Comparison of ENCODE assay signal across 18 cellular contexts in the genomic region with DNA sequence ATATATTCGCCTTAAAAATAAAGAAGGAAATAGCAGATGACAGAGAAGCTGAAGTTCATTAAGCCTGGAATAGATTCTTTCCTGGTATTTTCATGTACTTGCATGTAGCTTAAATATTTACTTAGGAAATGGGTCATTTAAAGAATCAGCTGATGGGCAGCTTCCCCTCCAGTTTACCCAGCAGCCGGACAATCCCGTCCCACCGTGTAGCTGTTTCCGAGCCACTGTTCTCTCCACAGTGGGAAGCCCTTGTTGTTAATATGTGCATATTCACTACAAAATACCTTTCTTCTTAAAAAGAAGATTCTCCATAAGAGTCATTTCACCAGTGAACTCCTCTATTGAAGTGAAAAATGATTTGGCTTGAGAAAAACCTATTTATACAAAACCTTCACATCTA.
DNase-seq lines count a peak whose midpoint lies in the region; FAIRE-seq and TF ChIP-seq lines count a peak whose summit lies in the region.
"Had no signal": no experiment of that assay in that cellular context is flagged by ENCODE, and none has a peak within 500 bp of the region (broad histone marks: within the 10 kb centered on the region; RNA-seq: fewer than 3 reads in every experiment).

No MANE protein-coding gene starts in this region.

- BruUV-seq in endothelial cell of umbilical vein (replicated peaks; lab: Mats Ljungman, UMichigan): no TSS peak

- H3K9ac ChIP-seq in endothelial cell of umbilical vein (replicated peaks; ENCODE audit: extremely low read depth, insufficient read depth, low read length) (no peak overlapping the region), mesendoderm (ENCODE audit: low read length) (no peak overlapping the region)

- WGBS in mesendoderm (ENCODE audit: extremely low coverage, insufficient coverage, low lambda C conversion rate): no CpG with 5 or more reads among the region's 5 CpGs

- POLR2A ChIA-PET in endothelial cell of umbilical vein (lab: Charles Lee): no interaction called here

- no peak overlapping the region for H2AFZ ChIP-seq in endothelial cell of umbilical vein (ENCODE audit: low read depth, low read length)

- CTCF ChIA-PET in endothelial cell of umbilical vein (lab: Charles Lee): interaction anchor here (0.6 to 13.7 kb wide), 28 partner anchors 11 to 1088 kb away, joined by 3 to 707 read pairs (median 6); a partner anchor contains a TSS

- H3K18ac ChIP-seq in mesendoderm (ENCODE audit: low read length): no peak overlapping the region

- H3K4me2 ChIP-seq in endothelial cell of umbilical vein (ENCODE audit: insufficient read depth, low read length): no peak overlapping the region
- no peak overlapping the region for H3K4me2 ChIP-seq in mesendoderm (ENCODE audit: low read length)

- no peaks in the 10 kb centered on the region for H3K27me3 ChIP-seq in endothelial cell of umbilical vein (ENCODE audit: control insufficient read depth in 2 of 2, insufficient read depth in 2 of 2, low read length in 2 of 2)
- H3K27me3 ChIP-seq in mesendoderm (ENCODE audit: insufficient read depth, low read length, poor library complexity): no peaks in the 10 kb centered on the region
- H3K27me3 ChIP-seq: MG63 had no signal

- dilution Hi-C loops in endothelial cell of umbilical vein (cut with MboI; ENCODE audit: extremely low pct_ligation_motif_present, low sequenced_read_pairs): loop anchor here (25.0 kb wide), 1 partner anchor 468 kb away; no protein-coding TSS in a partner anchor

- no peak overlapping the region for H2BK15ac ChIP-seq in mesendoderm (replicated peaks; ENCODE audit: low read depth)

- H3K4me1 ChIP-seq in endothelial cell of umbilical vein (ENCODE audit: control insufficient read depth, extremely low read depth, insufficient read depth, low read length) (no peaks in the 10 kb centered on the region), mesendoderm (ENCODE audit: control insufficient read depth, low read depth, low read length) (peaks cover 2% of the 10 kb centered on the region)

- no peak for FAIRE-seq in endothelial cell of umbilical vein (lab: Jason Lieb, UNC)
- FAIRE-seq: astrocyte, keratinocyte had no signal

- no peak overlapping the region for H4K5ac ChIP-seq in mesendoderm (ENCODE audit: low read length)

- no peak overlapping the region for H3K4ac ChIP-seq in mesendoderm (ENCODE audit: low read depth, low read length)

- no peaks in the 10 kb centered on the region for H4K20me1 ChIP-seq in endothelial cell of umbilical vein (replicated peaks; ENCODE audit: control insufficient read depth, extremely low read depth, insufficient read depth, low read length)

- no peak overlapping the region for H2BK5ac ChIP-seq in mesendoderm (ENCODE audit: low read length)

- no peak overlapping the region for H4K8ac ChIP-seq in mesendoderm (ENCODE audit: low read depth, low read length)

- H2AK5ac ChIP-seq in mesendoderm (ENCODE audit: low read length): no peak overlapping the region

- H3K23ac ChIP-seq in mesendoderm (ENCODE audit: low read length): no peak overlapping the region

- H3K36me3 ChIP-seq in endothelial cell of umbilical vein (ENCODE audit: control insufficient read depth in 2 of 2, extremely low read depth in 1 of 2, insufficient read depth in 2 of 2, low read length in 2 of 2): no peaks in the 10 kb centered on the region
- H3K36me3 ChIP-seq in mesendoderm (ENCODE audit: control insufficient read depth, insufficient read depth, low read length): no peaks in the 10 kb centered on the region
- H3K36me3 ChIP-seq: MG63 had no signal

- no peaks in the 10 kb centered on the region for H3K79me1 ChIP-seq in mesendoderm (ENCODE audit: low read length)

- H3K4me3 ChIP-seq in endothelial cell of umbilical vein (replicated peaks in 1 of 3; ENCODE audit: insufficient read depth in 1 of 3, low read depth in 1 of 3, low read length in 3 of 3) (no peak overlapping the region), mesendoderm (ENCODE audit: low read length) (no peak overlapping the region)
- H3K4me3 ChIP-seq: MG63 had no signal

- no peaks in the 10 kb centered on the region for H3K9me3 ChIP-seq in endothelial cell of umbilical vein (replicated peaks; ENCODE audit: control insufficient read depth, insufficient read depth, low read length)
- H3K9me3 ChIP-seq: MG63 had no signal

- intact Hi-C loops in endothelial cell of umbilical vein (cut with micrococcal nuclease): loop anchor here (2.0 to 5.0 kb wide), 3 partner anchors 137 to 1087 kb away; a partner anchor contains a TSS

- no peak overlapping the region for H3K56ac ChIP-seq in mesendoderm (ENCODE audit: low read length)

- no peak for TF ChIP-seq CTCF in endothelial cell of umbilical vein (IDR thresholded peaks at IDR 0.05; ENCODE audit: extremely low read depth in 1 of 2, insufficient read depth in 1 of 2, low read depth in 1 of 2, low read length in 2 of 2)

- no peak overlapping the region for H2BK120ac ChIP-seq in mesendoderm (ENCODE audit: low read depth, low read length)

- H3K79me2 ChIP-seq in endothelial cell of umbilical vein (ENCODE audit: control insufficient read depth, insufficient read depth, low read length) (no peaks in the 10 kb centered on the region), mesendoderm (ENCODE audit: control insufficient read depth, insufficient read depth, low read length) (no peaks in the 10 kb centered on the region)

- no peaks in the 10 kb centered on the region for H3K9me1 ChIP-seq in endothelial cell of umbilical vein (replicated peaks; ENCODE audit: control insufficient read depth, extremely low read depth, insufficient read depth, low read length)

- TF ChIP-seq POLR2A in endothelial cell of umbilical vein (IDR thresholded peaks at IDR 0.05; ENCODE audit: low read depth, low read length): no peak

- DNase-seq in NCI-H82 (lab: John Stamatoyannopoulos, UW): peak; percentile 41
- no peak for DNase-seq in NCI-H82 treated with DMSO at 0.1 percent for 48 hours (lab: John Stamatoyannopoulos, UW; ENCODE audit: unreplicated experiment)
- peak; percentile 17 for DNase-seq in endothelial cell of umbilical vein (ENCODE audit: low read depth, low spot score)
- DNase-seq in mesendoderm: peak; percentile 17
- DNase-seq in NCI-H1436 treated with DMSO at 0.1 percent for 48 hours (lab: John Stamatoyannopoulos, UW): no peak
- no peak for DNase-seq in KG1 (lab: John Stamatoyannopoulos, UW)
- DNase-seq in CD1c-positive myeloid dendritic cell (ENCODE audit: extremely low spot score): no peak
- no peak for DNase-seq in putamen (ENCODE audit: low spot score)
- DNase-seq: activated CD4-positive, alpha-beta T cell treated with anti-CD3 and anti-CD28 coated beads, Interleukin-2, amount 50 U/mL, for 1 hour; foreskin fibroblast; MG63; NCI-H187 treated with DMSO at 0.1 percent for 48 hours; stimulated activated CD4-positive, alpha-beta T cell treated with anti-CD3 and anti-CD28 coated beads, Interleukin-4, amount 100 ng/mL, for 4 hours; stimulated activated naive CD8-positive, alpha-beta T cell treated with anti-CD3 and anti-CD28 coated beads, Interleukin-15, Interleukin-2, amounts not matched to agents 100 U/mL and 50 U/mL, for 24 hours; T-helper 17 cell; trophoblast cell had no signal

- no peak overlapping the region for H3K27ac ChIP-seq in endothelial cell of umbilical vein (ENCODE audit: insufficient read depth, low read depth, low read length)
- no peak overlapping the region for H3K27ac ChIP-seq in mesendoderm (ENCODE audit: low read depth, low read length)

TF ChIP-seq in endothelial cell of umbilical vein, 7 proteins besides CTCF, POLR2A, EP300 and RAD21:
- TF ChIP-seq POLR2AphosphoS5 (IDR thresholded peaks at IDR 0.05; ENCODE audit: insufficient read depth, low read depth, low read length) (no peak), EZH2 (IDR thresholded peaks at IDR 0.05; ENCODE audit: borderline replicate concordance, low read depth, low read length, severe bottlenecking) (no peak), FOS (IDR thresholded peaks at IDR 0.05; ENCODE audit: borderline replicate concordance, insufficient read depth, low read length) (no peak), GATA2 (IDR thresholded peaks at IDR 0.05; ENCODE audit: insufficient read depth, insufficient read length, low read depth, low read length) (no peak)
- TF ChIP-seq, protein P1, sequence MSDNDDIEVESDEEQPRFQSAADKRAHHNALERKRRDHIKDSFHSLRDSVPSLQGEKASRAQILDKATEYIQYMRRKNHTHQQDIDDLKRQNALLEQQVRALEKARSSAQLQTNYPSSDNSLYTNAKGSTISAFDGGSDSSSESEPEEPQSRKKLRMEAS (IDR thresholded peaks at IDR 0.05; ENCODE audit: insufficient read depth, insufficient read length): no peak
TF ChIP-seq in endothelial cell of umbilical vein: peak in this region for 0.

Comparison
In these comparisons a context has a peak if more than half of its experiments do, and no peak if none do; other contexts are left out.
1. DNase-seq: peak in NCI-H82 (single experiment), endothelial cell of umbilical vein (single experiment) and mesendoderm (single experiment); none in NCI-H82 treated with DMSO at 0.1 percent for 48 hours (single experiment), NCI-H1436 treated with DMSO at 0.1 percent for 48 hours (single experiment), KG1 (single experiment), CD1c-positive myeloid dendritic cell (single experiment) and putamen (single experiment).